16 cellular contexts compared by ENCODE assay signal in the genomic region with DNA sequence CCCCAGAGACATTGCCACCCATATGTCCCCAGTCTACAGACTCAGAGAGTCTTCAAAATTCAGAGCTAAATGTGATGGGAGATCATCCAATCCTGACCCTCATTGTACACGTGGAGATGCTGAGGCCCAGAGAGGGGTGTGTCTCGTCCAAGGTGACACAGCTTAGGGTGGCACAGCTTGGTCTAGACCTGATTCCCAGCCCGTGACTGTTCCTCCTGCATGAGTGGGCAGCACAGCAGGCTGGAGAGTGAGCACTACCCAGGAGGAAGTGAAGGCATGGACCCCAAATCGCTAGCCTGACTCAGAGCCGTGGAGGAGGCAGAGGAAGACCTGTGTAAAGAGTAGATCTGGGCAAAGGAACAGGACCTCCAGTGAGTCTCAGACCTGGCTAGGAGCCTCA.
DNase-seq lines count a peak whose midpoint lies in the region; ATAC-seq lines count a peak whose summit lies in the region.
"Had no signal": no experiment of that assay in that cellular context is flagged by ENCODE, and none has a peak within 500 bp of the region (broad histone marks: within the 10 kb centered on the region; RNA-seq: fewer than 3 reads in every experiment).

No MANE protein-coding gene starts in this region.

- DNase-seq in DMS53 (lab: John Stamatoyannopoulos, UW) = peak; percentile 5
- DNase-seq in DMS53 treated with DMSO at 0.1 percent for 48 hours (lab: John Stamatoyannopoulos, UW; ENCODE audit: unreplicated experiment) = no peak
- peak; percentile 32 for DNase-seq in islet precursor cell
- no peak for DNase-seq in stimulated activated effector memory CD8-positive, alpha-beta T cell treated with anti-CD3 and anti-CD28 coated beads, Interleukin-12 subunit alpha, Interleukin-12 subunit beta, amount 100 ng/mL, for 72 hours (ENCODE audit: low spot score in 2 of 2)
- DNase-seq in HAP-1 (ENCODE audit: low spot score in 2 of 2) = no peak
- DNase-seq: Caco-2; CD4-positive, CD25-positive, alpha-beta regulatory T cell; CD8-positive, alpha-beta T cell; DMS153; DMS79 treated with DMSO at 0.1 percent for 48 hours; GF-D8; H9 had no signal

- peak; percentile 34 for ATAC-seq in stimulated activated effector memory CD8-positive, alpha-beta T cell treated with anti-CD3 and anti-CD28 coated beads, Interleukin-12 subunit alpha, Interleukin-12 subunit beta, amount 100 ng/mL, for 72 hours
- no peak for ATAC-seq in HG03442 (IDR thresholded peaks at IDR 0.05; ENCODE audit: unreplicated experiment)
- ATAC-seq: CD8-positive, alpha-beta T cell; GM23338 had no signal

- in situ Hi-C loops in HAP-1 (cut with MboI; ENCODE audit: low sequenced_read_pairs) = no loop called here

- H3K9me3 Mint-ChIP-seq in stimulated activated effector memory CD8-positive, alpha-beta T cell treated with anti-CD3 and anti-CD28 coated beads, Interleukin-12 subunit alpha, Interleukin-12 subunit beta, amount 100 ng/mL, for 72 hours = no peaks in the 10 kb centered on the region
- H3K9me3 Mint-ChIP-seq: CD8-positive, alpha-beta T cell; H9 had no signal

- no peaks in the 10 kb centered on the region for H3K27me3 ChIP-seq in HAP-1 (ENCODE audit: low read depth)
- H3K27me3 ChIP-seq: BLaER1 had no signal

- H3K4me3 Mint-ChIP-seq in stimulated activated effector memory CD8-positive, alpha-beta T cell treated with anti-CD3 and anti-CD28 coated beads, Interleukin-12 subunit alpha, Interleukin-12 subunit beta, amount 100 ng/mL, for 72 hours = no peak overlapping the region
- H3K4me3 Mint-ChIP-seq: B cell; CD4-positive, CD25-positive, alpha-beta regulatory T cell; CD8-positive, alpha-beta T cell; GM23338; H9 had no signal

- no peaks in the 10 kb centered on the region for H3K4me1 ChIP-seq in HAP-1
- H3K4me1 ChIP-seq: BLaER1, Caco-2 had no signal

- no peaks in the 10 kb centered on the region for H3K9me3 ChIP-seq in HAP-1
- H3K9me3 ChIP-seq: Caco-2 had no signal

- H3K36me3 ChIP-seq in HAP-1 (replicated peaks) = no peaks in the 10 kb centered on the region
- H3K36me3 ChIP-seq: BLaER1 had no signal

- H3K27ac Mint-ChIP-seq in stimulated activated effector memory CD8-positive, alpha-beta T cell treated with anti-CD3 and anti-CD28 coated beads, Interleukin-12 subunit alpha, Interleukin-12 subunit beta, amount 100 ng/mL, for 72 hours = no peak overlapping the region
- H3K27ac Mint-ChIP-seq: B cell; CD4-positive, CD25-positive, alpha-beta regulatory T cell; CD8-positive, alpha-beta T cell; GM23338 had no signal

- no peaks in the 10 kb centered on the region for H3K36me3 Mint-ChIP-seq in stimulated activated effector memory CD8-positive, alpha-beta T cell treated with anti-CD3 and anti-CD28 coated beads, Interleukin-12 subunit alpha, Interleukin-12 subunit beta, amount 100 ng/mL, for 72 hours
- H3K36me3 Mint-ChIP-seq: CD4-positive, CD25-positive, alpha-beta regulatory T cell; CD8-positive, alpha-beta T cell had no signal

- no peaks in the 10 kb centered on the region for H3K4me1 Mint-ChIP-seq in stimulated activated effector memory CD8-positive, alpha-beta T cell treated with anti-CD3 and anti-CD28 coated beads, Interleukin-12 subunit alpha, Interleukin-12 subunit beta, amount 100 ng/mL, for 72 hours
- H3K4me1 Mint-ChIP-seq: B cell; CD4-positive, CD25-positive, alpha-beta regulatory T cell; GM23338; H9 had no signal

- H3K4me3 ChIP-seq in HAP-1 = no peak overlapping the region
- H3K4me3 ChIP-seq: BLaER1, GM23338 had no signal

Comparison
In these comparisons a context has a peak if more than half of its experiments do, and no peak if none do; other contexts are left out.
1. DNase-seq: peak in DMS53 (single experiment) and islet precursor cell (single experiment); none in DMS53 treated with DMSO at 0.1 percent for 48 hours (single experiment), stimulated activated effector memory CD8-positive, alpha-beta T cell treated with anti-CD3 and anti-CD28 coated beads, Interleukin-12 subunit alpha, Interleukin-12 subunit beta, amount 100 ng/mL, for 72 hours (0 of 2) and HAP-1 (0 of 2).